Comparison of ENCODE assay signal across 8 cellular contexts in genomic region chr2:234953116-234954031, GRCh38. TPM values are rescaled to one million over a fixed set of nuclear protein-coding genes. Genes with fewer than 3 reads are reported as not detected.
DNase-seq lines count a peak whose midpoint lies in the region; ATAC-seq and TF ChIP-seq lines count a peak whose summit lies in the region.

No MANE protein-coding gene starts in this region.

- H3K79me1 ChIP-seq in H9 (ENCODE audit: insufficient read depth, low read depth, low read length, poor library complexity, severe bottlenecking): peaks cover 12% of the 10 kb centered on the region

- no peak overlapping the region for H2BK20ac ChIP-seq in H9 (ENCODE audit: low read depth, low read length, poor library complexity, severe bottlenecking)

- peaks cover 28% of the 10 kb centered on the region; the same call in 1 of the 2 replicates for H3K79me2 ChIP-seq in H9 (ENCODE audit: insufficient read depth, low read length)

- no peak for ATAC-seq in T-helper 17 cell
- ATAC-seq in gastrocnemius medialis: no peak
- no peak for ATAC-seq in GM21576 (IDR thresholded peaks at IDR 0.05; ENCODE audit: unreplicated experiment)
- ATAC-seq in HG03342 (IDR thresholded peaks at IDR 0.05; ENCODE audit: unreplicated experiment): no peak

- H3K23ac ChIP-seq in H9 (ENCODE audit: insufficient read length, low read depth, low read length): no peak overlapping the region

- H2BK5ac ChIP-seq in H9 (ENCODE audit: insufficient read length, low read length): no peak overlapping the region

- no peak overlapping the region for H3K56ac ChIP-seq in H9 (ENCODE audit: insufficient read length, low read depth, low read length)

- no peak overlapping the region for H2BK12ac ChIP-seq in H9 (ENCODE audit: insufficient read length, low read depth, low read length)

- no peak overlapping the region for H2AK5ac ChIP-seq in H9 (ENCODE audit: insufficient read length, low read length)

- H3K36me3 Mint-ChIP-seq in H9 (ENCODE audit: insufficient read depth in 1 of 3, low read depth in 3 of 3) (peaks cover 0 to 19% (median 16%) of the 10 kb centered on the region in 3 experiments; a peak in 4 of 7 replicates), T-helper 17 cell (ENCODE audit: low read depth) (peaks cover 7% of the 10 kb centered on the region)

- 0 out of 2 replicates have a peak overlapping the region, but pooled peaks have one; percentile 54 for H3K14ac ChIP-seq in H9 (ENCODE audit: insufficient read depth, low read length)

- H3K27ac Mint-ChIP-seq in H9 (peak overlapping the region in 2 of 3 experiments; percentile 95 to 98; a peak in 4 of 7 replicates), T-helper 17 cell (peak overlapping the region; percentile 8)

- H3K4ac ChIP-seq in H9 (ENCODE audit: low read depth, low read length): no peak overlapping the region

- WGBS in H9 (ENCODE audit: extremely low coverage, insufficient read length, low lambda C conversion rate): no CpG with 5 or more reads among the region's 20 CpGs
- no CpG with 5 or more reads among the region's 20 CpGs for WGBS in iPS DF 6.9 (ENCODE audit: insufficient coverage, insufficient read length)

- in situ Hi-C loops in gastrocnemius medialis (cut with MboI; ENCODE audit: low sequenced_read_pairs in 4 of 4): no loop called here

- H2BK15ac ChIP-seq in H9 (ENCODE audit: low read depth, low read length): no peak overlapping the region

- no peak overlapping the region for H2BK120ac ChIP-seq in H9 (ENCODE audit: low read depth, low read length, poor library complexity, severe bottlenecking)

- peaks cover 62 to 66% of the 10 kb centered on the region in 2 experiments for H3K4me1 Mint-ChIP-seq in H9
- peaks cover 5% of the 10 kb centered on the region for H3K4me1 Mint-ChIP-seq in T-helper 17 cell

- no peak overlapping the region for H3T11ph ChIP-seq in H9 (ENCODE audit: low read length)

- H3K4me3 ChIP-seq in iPS DF 6.9 (ENCODE audit: low read length) (peak overlapping the region; percentile 85; the same call in 1 of the 2 replicates), gastrocnemius medialis (peak overlapping the region; percentile 57 to 89 (median 72))

- H2AFZ ChIP-seq in H9 (ENCODE audit: low read length): no peak overlapping the region

- peaks cover 32% of the 10 kb centered on the region for H3K23me2 ChIP-seq in H9 (ENCODE audit: insufficient read length, low read depth, low read length, poor library complexity, severe bottlenecking)

- DNase-seq in H9: no peak
- DNase-seq in T-helper 17 cell: no peak
- DNase-seq in iPS DF 6.9 (ENCODE audit: low read depth, low spot score): no peak
- DNase-seq in gastrocnemius medialis: no peak
- no peak for DNase-seq in HuH-7 (ENCODE audit: low spot score)
- no peak for DNase-seq in cortex of kidney (lab: John Stamatoyannopoulos, UW)

- H4K5ac ChIP-seq in H9 (ENCODE audit: insufficient read length, low read depth, low read length): no peak overlapping the region

- H4K91ac ChIP-seq in H9 (ENCODE audit: insufficient read length, low read depth, low read length): no peak overlapping the region

- TF ChIP-seq CTCF in H9 (conservative IDR thresholded peaks at IDR 0.05): no peak
- no peak for TF ChIP-seq CTCF in gastrocnemius medialis (IDR thresholded peaks at IDR 0.05 in 4 of 5, conservative IDR thresholded peaks at IDR 0.05 in 1 of 5)

- intact Hi-C loops in gastrocnemius medialis (cut with DNase I; ENCODE audit: low total_unique reads): loop anchor here (5.0 kb wide), 2 partner anchors 54 to 99 kb away; no protein-coding TSS in a partner anchor

- H3K4me3 Mint-ChIP-seq in H9 (peak overlapping the region; percentile 88 to 89), T-helper 17 cell (peak overlapping the region; percentile 69)

- H3K9me3 Mint-ChIP-seq in H9: no peaks in the 10 kb centered on the region

- no peaks in the 10 kb centered on the region for H4K20me1 ChIP-seq in H9 (ENCODE audit: control insufficient read depth, insufficient read depth, insufficient read length)

- H3K9me3 ChIP-seq in H9 (ENCODE audit: control insufficient read depth, low read depth, low read length) (no peaks in the 10 kb centered on the region), T-helper 17 cell (ENCODE audit: control insufficient read depth, low read length, poor library complexity, severe bottlenecking) (no peaks in the 10 kb centered on the region), iPS DF 6.9 (ENCODE audit: control insufficient read depth, insufficient read depth, low read length) (no peaks in the 10 kb centered on the region), gastrocnemius medialis (no peaks in the 10 kb centered on the region)

- H3K4me1 ChIP-seq in H9 (ENCODE audit: insufficient read depth, low read length) (peaks cover 15% of the 10 kb centered on the region), iPS DF 6.9 (ENCODE audit: control insufficient read depth, insufficient read depth, low read length) (0 out of 2 replicates have a peak, but pooled peaks cover 6% of the 10 kb centered on the region), gastrocnemius medialis (peaks cover 8 to 17% of the 10 kb centered on the region in 2 donors)

- H3K36me3 ChIP-seq in iPS DF 6.9 (ENCODE audit: control insufficient read depth, insufficient read depth, low read length) (no peaks in the 10 kb centered on the region), gastrocnemius medialis (no peaks in the 10 kb centered on the region)

- H3K27ac ChIP-seq in H9 (ENCODE audit: insufficient read length, low read depth, low read length) (no peak overlapping the region), iPS DF 6.9 (ENCODE audit: low read length) (no peak overlapping the region), gastrocnemius medialis (peak overlapping the region; percentile 69 to 81 (median 77))

- TF ChIP-seq POLR2A in gastrocnemius medialis (IDR thresholded peaks at IDR 0.05): no peak

- H3K18ac ChIP-seq in H9 (ENCODE audit: insufficient read length, low read depth, low read length): no peak overlapping the region

- H3K27me3 Mint-ChIP-seq in H9 (ENCODE audit: low read depth) (peaks cover 22% of the 10 kb centered on the region), T-helper 17 cell (peaks cover 74% of the 10 kb centered on the region)

- H3K9ac ChIP-seq in H9 (ENCODE audit: extremely low read depth, insufficient read length, low read length): no peak overlapping the region

- no peak overlapping the region for H4K8ac ChIP-seq in H9 (replicated peaks; ENCODE audit: insufficient read length, low read depth, low read length)

- H3K27me3 ChIP-seq in H9 (ENCODE audit: insufficient read depth, low read length) (no peaks in the 10 kb centered on the region; the same call in 1 of the 2 replicates), iPS DF 6.9 (ENCODE audit: control insufficient read depth, insufficient read depth, low read length) (no peaks in the 10 kb centered on the region; the same call in 1 of the 2 replicates), gastrocnemius medialis (peaks cover 0 to 12% (median 0%) of the 10 kb centered on the region in 3 donors)

- peak overlapping the region; percentile 72 for H3K4me2 ChIP-seq in H9 (ENCODE audit: insufficient read depth, insufficient read length, low read length)

RNA-seq across cellular contexts. Expression of gene SH3BP4, which starts 1.6 kb away (rescaled TPM):
- 88.5 and 93.8 TPM in 2 replicates for total RNA-seq in H9 (2021)
- total RNA-seq in T-helper 17 cell: under 1 TPM; 0.15 to 0.94 TPM
- total RNA-seq in gastrocnemius medialis: 10 to 100 TPM; 10.2 to 36.9 (median 15.9) TPM

Comparison
In these comparisons a context has a peak if more than half of its experiments do, and no peak if none do; other contexts are left out.
1. H3K27ac ChIP-seq: peak in gastrocnemius medialis (4 of 4); none in H9 (single experiment) and iPS DF 6.9 (single experiment).
2. RNA of gene SH3BP4, which starts 1.6 kb away (total RNA-seq): 88.5 to 93.8 TPM in H9 and 10.2 to 36.9 TPM in gastrocnemius medialis; 0.15 to 0.94 TPM in T-helper 17 cell; every median in the first group is over 4 times any median in the second.